14 cellular contexts compared by ENCODE assay signal in genomic region chr3:55521086-55522060, GRCh38. TPM values are rescaled to one million over a fixed set of nuclear protein-coding genes. Genes with fewer than 3 reads are reported as not detected.
DNase-seq lines count a peak whose midpoint lies in the region; ATAC-seq, FAIRE-seq and TF ChIP-seq lines count a peak whose summit lies in the region.
"Had no signal": no experiment of that assay in that cellular context is flagged by ENCODE, and none has a peak within 500 bp of the region (broad histone marks: within the 10 kb centered on the region; RNA-seq: fewer than 3 reads in every experiment).

No MANE protein-coding gene starts in this region.

- no peak overlapping the region for H2BK12ac ChIP-seq in H9 (ENCODE audit: insufficient read length, low read depth, low read length)

- H2BK20ac ChIP-seq in H9 (ENCODE audit: low read depth, low read length, poor library complexity, severe bottlenecking) = no peak overlapping the region

- peaks cover 14% of the 10 kb centered on the region for H3K4me1 ChIP-seq in H9 (ENCODE audit: insufficient read depth, low read length)
- H3K4me1 ChIP-seq in astrocyte (ENCODE audit: insufficient read depth, low read length) = peaks cover 32% of the 10 kb centered on the region

- peak overlapping the region; percentile 54; the same call in 1 of the 2 replicates for H3K14ac ChIP-seq in H9 (ENCODE audit: insufficient read depth, low read length)

- H2AFZ ChIP-seq in H9 (ENCODE audit: low read length) (no peak overlapping the region), astrocyte (ENCODE audit: low read depth, low read length) (no peak overlapping the region)

- H3K4me2 ChIP-seq in H9 (ENCODE audit: insufficient read depth, insufficient read length, low read length) (no peak overlapping the region), astrocyte (ENCODE audit: low read length) (peak overlapping the region; percentile 13)

- no peak overlapping the region for H3K27ac ChIP-seq in H9 (ENCODE audit: insufficient read length, low read depth, low read length)
- no peak overlapping the region for H3K27ac ChIP-seq in astrocyte (ENCODE audit: low read depth, low read length)
- H3K27ac ChIP-seq: skin epidermis had no signal

- H2BK15ac ChIP-seq in H9 (ENCODE audit: low read depth, low read length) = no peak overlapping the region

- H3K36me3 Mint-ChIP-seq in H9 (ENCODE audit: insufficient read depth in 1 of 3, low read depth in 3 of 3) (no peaks in the 10 kb centered on the region; a peak in 1 of 7 replicates), astrocyte (ENCODE audit: low read depth, unreplicated experiment) (no peaks in the 10 kb centered on the region)
- H3K36me3 Mint-ChIP-seq: naive thymus-derived CD4-positive, alpha-beta T cell had no signal

- no peak overlapping the region for H3K4ac ChIP-seq in H9 (ENCODE audit: low read depth, low read length)

- H4K91ac ChIP-seq in H9 (ENCODE audit: insufficient read length, low read depth, low read length) = no peak overlapping the region

- H3K18ac ChIP-seq in H9 (ENCODE audit: insufficient read length, low read depth, low read length) = no peak overlapping the region

- no peak overlapping the region for H3K56ac ChIP-seq in H9 (ENCODE audit: insufficient read length, low read depth, low read length)

- WGBS in H9 (ENCODE audit: extremely low coverage, insufficient read length, low lambda C conversion rate) = no CpG with 5 or more reads among the region's 12 CpGs

- no peak overlapping the region for H4K8ac ChIP-seq in H9 (replicated peaks; ENCODE audit: insufficient read length, low read depth, low read length)

- H3K9me3 Mint-ChIP-seq in H9 = no peaks in the 10 kb centered on the region
- no peaks in the 10 kb centered on the region for H3K9me3 Mint-ChIP-seq in astrocyte (ENCODE audit: unreplicated experiment)

- no peak for ATAC-seq in HG02938 (IDR thresholded peaks at IDR 0.05; ENCODE audit: unreplicated experiment)
- ATAC-seq: activated T-cell treated with anti-CD3 and anti-CD28 coated beads, Interleukin-2, amount 50 U/mL, for 72 hours; naive thymus-derived CD4-positive, alpha-beta T cell had no signal

- H4K20me1 ChIP-seq in H9 (ENCODE audit: control insufficient read depth, insufficient read depth, insufficient read length) (no peaks in the 10 kb centered on the region), astrocyte (ENCODE audit: insufficient read depth, low read length) (no peaks in the 10 kb centered on the region)

- H3K27ac Mint-ChIP-seq in H9 (peak overlapping the region; percentile 79 to 93 (median 85); a peak in 5 of 7 replicates), astrocyte (ENCODE audit: unreplicated experiment) (no peak overlapping the region)
- H3K27ac Mint-ChIP-seq: activated T-cell treated with anti-CD3 and anti-CD28 coated beads, Interleukin-2, amount 50 U/mL, for 72 hours had no signal

- H3K23ac ChIP-seq in H9 (ENCODE audit: insufficient read length, low read depth, low read length) = no peak overlapping the region

- no peaks in the 10 kb centered on the region for H3K36me3 ChIP-seq in astrocyte (ENCODE audit: insufficient read depth, low read length)

- DNase-seq in AG08395 (ENCODE audit: low spot score) (peak; percentile 90), H9 (no peak), astrocyte (ENCODE audit: low read depth) (peak; percentile 69), left kidney (ENCODE audit: low read depth, low spot score) (peak; percentile 17), kidney tubule cell (ENCODE audit: low spot score) (no peak), DMS153 treated with DMSO at 0.1 percent for 48 hours (lab: John Stamatoyannopoulos, UW; ENCODE audit: unreplicated experiment) (no peak)
- DNase-seq in stimulated activated CD4-positive, alpha-beta T cell treated with anti-CD3 and anti-CD28 coated beads, Interleukin-2, amount 100 ng/mL, for 48 hours = no peak
- DNase-seq: activated T-cell treated with anti-CD3 and anti-CD28 coated beads, Interleukin-2, amount 50 U/mL, for 72 hours; GDM1; naive thymus-derived CD4-positive, alpha-beta T cell; NCI-H1092; NCI-H526 treated with DMSO at 0.1 percent for 48 hours had no signal

- H2BK5ac ChIP-seq in H9 (ENCODE audit: insufficient read length, low read length) = no peak overlapping the region

- no peak overlapping the region for H3T11ph ChIP-seq in H9 (ENCODE audit: low read length)

- H3K9me3 ChIP-seq in H9 (ENCODE audit: control insufficient read depth, low read depth, low read length) = no peaks in the 10 kb centered on the region
- H3K9me3 ChIP-seq in astrocyte (ENCODE audit: insufficient read depth, low read depth, low read length) = no peaks in the 10 kb centered on the region

- H3K27me3 Mint-ChIP-seq in H9 (ENCODE audit: low read depth) (no peaks in the 10 kb centered on the region; the same call in 1 of the 2 replicates), astrocyte (ENCODE audit: low read depth, unreplicated experiment) (no peaks in the 10 kb centered on the region)

- no peak overlapping the region for H4K5ac ChIP-seq in H9 (ENCODE audit: insufficient read length, low read depth, low read length)

- peaks cover 42 to 49% of the 10 kb centered on the region in 2 experiments for H3K4me1 Mint-ChIP-seq in H9
- peaks cover 34% of the 10 kb centered on the region for H3K4me1 Mint-ChIP-seq in astrocyte (ENCODE audit: low read depth, unreplicated experiment)

- H3K27me3 ChIP-seq in H9 (ENCODE audit: insufficient read depth, low read length) (no peaks in the 10 kb centered on the region), astrocyte (ENCODE audit: insufficient read depth, low read length) (no peaks in the 10 kb centered on the region)

- H2BK120ac ChIP-seq in H9 (ENCODE audit: low read depth, low read length, poor library complexity, severe bottlenecking) = no peak overlapping the region

- H3K9ac ChIP-seq in H9 (ENCODE audit: extremely low read depth, insufficient read length, low read length) (no peak overlapping the region), astrocyte (ENCODE audit: low read length) (no peak overlapping the region)

- no peaks in the 10 kb centered on the region for H3K23me2 ChIP-seq in H9 (ENCODE audit: insufficient read length, low read depth, low read length, poor library complexity, severe bottlenecking)

- TF ChIP-seq CTCF in H9 (conservative IDR thresholded peaks at IDR 0.05) (no peak), astrocyte (IDR thresholded peaks at IDR 0.05; ENCODE audit: insufficient read depth, low read depth, low read length) (no peak)

- peak overlapping the region in 1 of 2 experiments; percentile 32; a peak in 1 of 5 replicates for H3K4me3 Mint-ChIP-seq in H9
- H3K4me3 Mint-ChIP-seq in astrocyte (ENCODE audit: unreplicated experiment) = no peak overlapping the region
- H3K4me3 Mint-ChIP-seq: activated T-cell treated with anti-CD3 and anti-CD28 coated beads, Interleukin-2, amount 50 U/mL, for 72 hours had no signal

- H3K79me2 ChIP-seq in H9 (ENCODE audit: insufficient read depth, low read length) (no peaks in the 10 kb centered on the region), astrocyte (ENCODE audit: insufficient read depth, low read length) (no peaks in the 10 kb centered on the region)

- peak; percentile 64 for FAIRE-seq in astrocyte (lab: Jason Lieb, UNC)

- no peaks in the 10 kb centered on the region for H3K79me1 ChIP-seq in H9 (ENCODE audit: insufficient read depth, low read depth, low read length, poor library complexity, severe bottlenecking)

- H2AK5ac ChIP-seq in H9 (ENCODE audit: insufficient read length, low read length) = no peak overlapping the region

- H3K4me3 ChIP-seq in astrocyte (ENCODE audit: insufficient read depth, low read depth, low read length) = no peak overlapping the region
- H3K4me3 ChIP-seq: skin epidermis had no signal

RNA-seq across cellular contexts. Expression of gene WNT5A, which starts 34.3 kb away (rescaled TPM):
- total RNA-seq in H9 (2021) (1.1 and 1.3 TPM in 2 replicates), astrocyte (45.8 and 66.2 TPM in 2 replicates)

Comparison
In these comparisons a context has a peak if more than half of its experiments do, and no peak if none do; other contexts are left out.
1. DNase-seq: peak in AG08395 (single experiment), astrocyte (single experiment) and left kidney (single experiment); none in H9 (single experiment), stimulated activated CD4-positive, alpha-beta T cell treated with anti-CD3 and anti-CD28 coated beads, Interleukin-2, amount 100 ng/mL, for 48 hours (0 of 2), kidney tubule cell (single experiment) and DMS153 treated with DMSO at 0.1 percent for 48 hours (single experiment).
2. RNA of gene WNT5A, which starts 34.3 kb away (total RNA-seq): 45.8 to 66.2 TPM in astrocyte; 1.1 to 1.3 TPM in H9; every median in the first group is over 10 times any median in the second.